ENCODE assay signal across 1 cellular context in the genomic region with DNA sequence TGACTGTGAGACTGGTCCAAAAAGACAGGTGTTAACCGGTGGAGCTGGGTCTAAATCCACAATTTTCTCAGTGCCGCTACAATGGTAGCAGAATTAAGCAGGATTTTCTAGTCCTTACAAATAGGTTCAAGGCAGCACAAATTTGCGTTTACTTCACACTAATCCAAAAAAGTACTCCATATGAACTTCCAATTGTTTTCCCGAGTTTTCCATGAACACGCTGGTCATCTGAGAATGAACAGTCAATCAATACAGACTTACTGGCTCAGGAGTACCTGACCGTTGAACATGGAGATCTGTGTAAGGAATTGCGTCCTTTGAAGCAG.
TF ChIP-seq lines count a peak whose summit lies in the region.

No MANE protein-coding gene starts in this region.

TF ChIP-seq in GM23338, 12 proteins besides CTCF, POLR2A, EP300 and RAD21 (continued from another document):
- TF ChIP-seq, protein P1, sequence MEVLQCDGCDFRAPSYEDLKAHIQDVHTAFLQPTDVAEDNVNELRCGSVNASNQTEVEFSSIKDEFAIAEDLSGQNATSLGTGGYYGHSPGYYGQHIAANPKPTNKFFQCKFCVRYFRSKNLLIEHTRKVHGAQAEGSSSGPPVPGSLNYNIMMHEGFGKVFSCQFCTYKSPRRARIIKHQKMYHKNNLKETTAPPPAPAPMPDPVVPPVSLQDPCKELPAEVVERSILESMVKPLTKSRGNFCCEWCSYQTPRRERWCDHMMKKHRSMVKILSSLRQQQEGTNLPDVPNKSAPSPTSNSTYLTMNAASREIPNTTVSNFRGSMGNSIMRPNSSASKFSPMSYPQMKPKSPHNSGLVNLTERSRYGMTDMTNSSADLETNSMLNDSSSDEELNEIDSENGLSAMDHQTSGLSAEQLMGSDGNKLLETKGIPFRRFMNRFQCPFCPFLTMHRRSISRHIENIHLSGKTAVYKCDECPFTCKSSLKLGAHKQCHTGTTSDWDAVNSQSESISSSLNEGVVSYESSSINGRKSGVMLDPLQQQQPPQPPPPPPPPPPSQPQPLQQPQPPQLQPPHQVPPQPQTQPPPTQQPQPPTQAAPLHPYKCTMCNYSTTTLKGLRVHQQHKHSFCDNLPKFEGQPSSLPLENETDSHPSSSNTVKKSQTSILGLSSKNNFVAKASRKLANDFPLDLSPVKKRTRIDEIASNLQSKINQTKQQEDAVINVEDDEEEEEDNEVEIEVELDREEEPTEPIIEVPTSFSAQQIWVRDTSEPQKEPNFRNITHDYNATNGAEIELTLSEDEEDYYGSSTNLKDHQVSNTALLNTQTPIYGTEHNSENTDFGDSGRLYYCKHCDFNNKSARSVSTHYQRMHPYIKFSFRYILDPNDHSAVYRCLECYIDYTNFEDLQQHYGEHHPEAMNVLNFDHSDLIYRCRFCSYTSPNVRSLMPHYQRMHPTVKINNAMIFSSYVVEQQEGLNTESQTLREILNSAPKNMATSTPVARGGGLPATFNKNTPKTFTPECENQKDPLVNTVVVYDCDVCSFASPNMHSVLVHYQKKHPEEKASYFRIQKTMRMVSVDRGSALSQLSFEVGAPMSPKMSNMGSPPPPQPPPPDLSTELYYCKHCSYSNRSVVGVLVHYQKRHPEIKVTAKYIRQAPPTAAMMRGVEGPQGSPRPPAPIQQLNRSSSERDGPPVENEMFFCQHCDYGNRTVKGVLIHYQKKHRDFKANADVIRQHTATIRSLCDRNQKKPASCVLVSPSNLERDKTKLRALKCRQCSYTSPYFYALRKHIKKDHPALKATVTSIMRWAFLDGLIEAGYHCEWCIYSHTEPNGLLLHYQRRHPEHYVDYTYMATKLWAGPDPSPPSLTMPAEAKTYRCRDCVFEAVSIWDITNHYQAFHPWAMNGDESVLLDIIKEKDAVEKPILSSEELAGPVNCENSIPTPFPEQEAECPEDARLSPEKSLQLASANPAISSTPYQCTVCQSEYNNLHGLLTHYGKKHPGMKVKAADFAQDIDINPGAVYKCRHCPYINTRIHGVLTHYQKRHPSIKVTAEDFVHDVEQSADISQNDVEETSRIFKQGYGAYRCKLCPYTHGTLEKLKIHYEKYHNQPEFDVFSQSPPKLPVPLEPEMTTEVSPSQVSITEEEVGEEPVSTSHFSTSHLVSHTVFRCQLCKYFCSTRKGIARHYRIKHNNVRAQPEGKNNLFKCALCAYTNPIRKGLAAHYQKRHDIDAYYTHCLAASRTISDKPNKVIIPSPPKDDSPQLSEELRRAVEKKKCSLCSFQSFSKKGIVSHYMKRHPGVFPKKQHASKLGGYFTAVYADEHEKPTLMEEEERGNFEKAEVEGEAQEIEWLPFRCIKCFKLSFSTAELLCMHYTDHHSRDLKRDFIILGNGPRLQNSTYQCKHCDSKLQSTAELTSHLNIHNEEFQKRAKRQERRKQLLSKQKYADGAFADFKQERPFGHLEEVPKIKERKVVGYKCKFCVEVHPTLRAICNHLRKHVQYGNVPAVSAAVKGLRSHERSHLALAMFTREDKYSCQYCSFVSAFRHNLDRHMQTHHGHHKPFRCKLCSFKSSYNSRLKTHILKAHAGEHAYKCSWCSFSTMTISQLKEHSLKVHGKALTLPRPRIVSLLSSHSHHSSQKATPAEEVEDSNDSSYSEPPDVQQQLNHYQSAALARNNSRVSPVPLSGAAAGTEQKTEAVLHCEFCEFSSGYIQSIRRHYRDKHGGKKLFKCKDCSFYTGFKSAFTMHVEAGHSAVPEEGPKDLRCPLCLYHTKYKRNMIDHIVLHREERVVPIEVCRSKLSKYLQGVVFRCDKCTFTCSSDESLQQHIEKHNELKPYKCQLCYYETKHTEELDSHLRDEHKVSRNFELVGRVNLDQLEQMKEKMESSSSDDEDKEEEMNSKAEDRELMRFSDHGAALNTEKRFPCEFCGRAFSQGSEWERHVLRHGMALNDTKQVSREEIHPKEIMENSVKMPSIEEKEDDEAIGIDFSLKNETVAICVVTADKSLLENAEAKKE (CRISPR knock-in tag; IDR thresholded peaks at IDR 0.05) = no peak
- no peak for TF ChIP-seq POLR2AphosphoS5 (IDR thresholded peaks at IDR 0.05; ENCODE audit: low read depth)
- TF ChIP-seq EZH2phosphoT487 (IDR thresholded peaks at IDR 0.05; ENCODE audit: unreplicated experiment) = no peak
- no peak for TF ChIP-seq JUNB (IDR thresholded peaks at IDR 0.05; ENCODE audit: unreplicated experiment)
